Comparison of ENCODE assay signal across 8 cellular contexts in genomic region chr13:21124853-21125252, GRCh38. TPM values are rescaled to one million over a fixed set of nuclear protein-coding genes. Genes with fewer than 3 reads are reported as not detected.
DNase-seq lines count a peak whose midpoint lies in the region; ATAC-seq and TF ChIP-seq lines count a peak whose summit lies in the region.

No MANE protein-coding gene starts in this region.

- H3K36me3 ChIP-seq in brain microvascular endothelial cell (replicated peaks): no peaks in the 10 kb centered on the region
- no peaks in the 10 kb centered on the region for H3K36me3 ChIP-seq in CD4-positive, alpha-beta memory T cell (ENCODE audit: insufficient read depth, low read length)

- peaks cover 6% of the 10 kb centered on the region for H3K4me1 Mint-ChIP-seq in osteocyte (ENCODE audit: unreplicated experiment)
- no peaks in the 10 kb centered on the region for H3K4me1 Mint-ChIP-seq in CD4-positive, alpha-beta memory T cell

- no peak overlapping the region for H3K27ac Mint-ChIP-seq in osteocyte (ENCODE audit: unreplicated experiment)
- no peak overlapping the region for H3K27ac Mint-ChIP-seq in CD4-positive, alpha-beta memory T cell

- no peaks in the 10 kb centered on the region for H3K4me1 ChIP-seq in CD4-positive, alpha-beta memory T cell (ENCODE audit: insufficient read depth, low read length)

- peak; percentile 64 for DNase-seq in H4 (ENCODE audit: low spot score)
- peak; percentile 85 for DNase-seq in NCI-H2171 treated with DMSO at 0.1 percent for 48 hours (lab: John Stamatoyannopoulos, UW)
- peak; percentile 10 for DNase-seq in brain microvascular endothelial cell
- DNase-seq in osteocyte (ENCODE audit: extremely low spot score, unreplicated experiment): peak; percentile 88
- DNase-seq in CD4-positive, alpha-beta memory T cell: no peak
- DNase-seq in OCI-M1 (lab: John Stamatoyannopoulos, UW): no peak

- H3K9me3 ChIP-seq in CD4-positive, alpha-beta memory T cell (ENCODE audit: control insufficient read depth in 1 of 2, low read length in 2 of 2): no peaks in the 10 kb centered on the region

- POLR2A ChIA-PET in CD4-positive, alpha-beta memory T cell (lab: Charles Lee; ENCODE audit: partially characterized antibody): no interaction called here

- intact Hi-C loops in CD4-positive, alpha-beta memory T cell (cut with micrococcal nuclease): no loop called here

- CTCF ChIA-PET in CD4-positive, alpha-beta memory T cell (lab: Charles Lee; ENCODE audit: partially characterized antibody): no interaction called here

- H3K27me3 Mint-ChIP-seq in osteocyte (ENCODE audit: unreplicated experiment): no peaks in the 10 kb centered on the region
- H3K27me3 Mint-ChIP-seq in CD4-positive, alpha-beta memory T cell: peaks cover 2 to 8% of the 10 kb centered on the region in 2 donors

- no peak overlapping the region for H3K4me3 ChIP-seq in brain microvascular endothelial cell (ENCODE audit: low read depth, low read length)
- no peak overlapping the region for H3K4me3 ChIP-seq in CD4-positive, alpha-beta memory T cell (ENCODE audit: low read length in 2 of 2)

- no peak for ATAC-seq in GM19463 (IDR thresholded peaks at IDR 0.05; ENCODE audit: unreplicated experiment)
- no peak for ATAC-seq in GM21360 (IDR thresholded peaks at IDR 0.05; ENCODE audit: unreplicated experiment)

- in situ Hi-C loops in brain microvascular endothelial cell (cut with HindIII; ENCODE audit: low pct_ligation_motif_present, low sequenced_read_pairs): no loop called here

- H3K4me3 Mint-ChIP-seq in osteocyte (ENCODE audit: unreplicated experiment): no peak overlapping the region
- no peak overlapping the region for H3K4me3 Mint-ChIP-seq in CD4-positive, alpha-beta memory T cell

- TF ChIP-seq CTCF in brain microvascular endothelial cell (IDR thresholded peaks at IDR 0.05; ENCODE audit: low read depth, low read length, missing control alignments): no peak
- no peak for TF ChIP-seq CTCF in osteocyte (IDR thresholded peaks at IDR 0.05)

- no peaks in the 10 kb centered on the region for H3K27me3 ChIP-seq in brain microvascular endothelial cell (replicated peaks)
- no peaks in the 10 kb centered on the region for H3K27me3 ChIP-seq in CD4-positive, alpha-beta memory T cell (ENCODE audit: insufficient read depth, low read length)

- H3K9me3 Mint-ChIP-seq in osteocyte (ENCODE audit: unreplicated experiment): no peaks in the 10 kb centered on the region
- H3K9me3 Mint-ChIP-seq in CD4-positive, alpha-beta memory T cell: no peaks in the 10 kb centered on the region

- H3K27ac ChIP-seq in brain microvascular endothelial cell: no peak overlapping the region
- H3K27ac ChIP-seq in CD4-positive, alpha-beta memory T cell (ENCODE audit: low read depth, low read length): no peak overlapping the region

- H3K36me3 Mint-ChIP-seq in osteocyte (ENCODE audit: unreplicated experiment): no peaks in the 10 kb centered on the region
- no peaks in the 10 kb centered on the region for H3K36me3 Mint-ChIP-seq in CD4-positive, alpha-beta memory T cell

RNA-seq across cellular contexts. Expression of gene SAP18, which starts 15.1 kb away (rescaled TPM):
- total RNA-seq in H4 (2014; rRNA removed; shearing (Covaris generic)): 46.5 and 64.0 TPM in 2 replicates
- total RNA-seq in osteocyte: 194 and 219 TPM in 2 replicates
- 100 to 1,000 TPM; 169 to 171 TPM for total RNA-seq in CD4-positive, alpha-beta memory T cell
- 100 to 1,000 TPM; 285 to 371 TPM for polyA plus RNA-seq in CD4-positive, alpha-beta memory T cell

RNA-seq across cellular contexts. Expression of gene SKA3, which starts 51.5 kb away (rescaled TPM):
- 15.9 and 24.5 TPM in 2 replicates for total RNA-seq in H4 (2014; rRNA removed; shearing (Covaris generic))
- total RNA-seq in osteocyte: 4.0 and 4.2 TPM in 2 replicates
- under 1 TPM in 1 of 2 experiments, not detected in 1; 0.33 TPM for total RNA-seq in CD4-positive, alpha-beta memory T cell
- under 1 TPM in 1 of 2 donors, not detected in 1; 0.72 TPM for polyA plus RNA-seq in CD4-positive, alpha-beta memory T cell

RNA-seq across cellular contexts. Expression of gene MRPL57, which starts 51.6 kb away (rescaled TPM):
- total RNA-seq in H4 (2014; rRNA removed; shearing (Covaris generic)): 24.3 and 28.0 TPM in 2 replicates
- 15.1 and 16.1 TPM in 2 replicates for total RNA-seq in osteocyte
- total RNA-seq in CD4-positive, alpha-beta memory T cell: 10 to 100 TPM; 22.8 to 24.5 TPM
- 10 to 100 TPM; 46.3 to 56.2 TPM for polyA plus RNA-seq in CD4-positive, alpha-beta memory T cell

Comparison
In these comparisons a context has a peak if more than half of its experiments do, and no peak if none do; other contexts are left out.
1. DNase-seq: peak in H4 (single experiment), NCI-H2171 treated with DMSO at 0.1 percent for 48 hours (single experiment), brain microvascular endothelial cell (single experiment) and osteocyte (single experiment); none in CD4-positive, alpha-beta memory T cell (0 of 5) and OCI-M1 (single experiment).